8 cellular contexts compared by ENCODE assay signal in genomic region chr22:50326225-50326958, GRCh38. TPM values are rescaled to one million over a fixed set of nuclear protein-coding genes. Genes with fewer than 3 reads are reported as not detected.
A peak's percentile ranks its signal among the peaks of the same experiment; 100 is the strongest.
DNase-seq lines count a peak whose midpoint lies in the region; ATAC-seq and TF ChIP-seq lines count a peak whose summit lies in the region.

No MANE protein-coding gene starts in this region.

- peaks cover 12% of the 10 kb centered on the region for H3K36me3 Mint-ChIP-seq in effector memory CD8-positive, alpha-beta T cell (ENCODE audit: insufficient read depth)

- peaks cover 4% of the 10 kb centered on the region for H3K79me1 ChIP-seq in neuronal stem cell (ENCODE audit: low read depth, low read length)

- H2AFZ ChIP-seq in DND-41 (ENCODE audit: low read depth, low read length) (peak overlapping the region; percentile 62; the same call in 1 of the 2 replicates), neuronal stem cell (ENCODE audit: low read length) (peak overlapping the region; percentile 88)

- peak overlapping the region; percentile 82 to 85 for H3K4me3 Mint-ChIP-seq in effector memory CD8-positive, alpha-beta T cell

- H3K27ac ChIP-seq in DND-41 (ENCODE audit: low read length) (no peak overlapping the region), neuronal stem cell (replicated peaks; ENCODE audit: low read length) (no peak overlapping the region)

- H2BK120ac ChIP-seq in neuronal stem cell (ENCODE audit: low read depth, low read length): no peak overlapping the region

- H3K9me3 ChIP-seq in DND-41 (ENCODE audit: insufficient read depth, low read length, severe bottlenecking) (no peaks in the 10 kb centered on the region), neuronal stem cell (replicated peaks in 1 of 2; ENCODE audit: control insufficient read depth in 2 of 2, insufficient read depth in 1 of 2, low read depth in 1 of 2, low read length in 2 of 2) (no peaks in the 10 kb centered on the region)

- H3K4me3 ChIP-seq in DND-41 (ENCODE audit: low read depth in 1 of 2, low read length in 2 of 2) (peak overlapping the region in 1 of 2 experiments; percentile 55; a peak in 2 of 4 replicates), neuronal stem cell (ENCODE audit: low read length in 2 of 2) (peak overlapping the region; percentile 90 to 99)

- peak overlapping the region; percentile 59; the same call in 1 of the 2 replicates for H3K9ac ChIP-seq in DND-41 (ENCODE audit: low read depth, low read length)
- peak overlapping the region; percentile 93 for H3K9ac ChIP-seq in neuronal stem cell (ENCODE audit: low read depth, low read length, poor library complexity)

- DNase-seq in DND-41 (no peak), HuH-7.5 (ENCODE audit: low spot score) (peak; percentile 14), neuronal stem cell (ENCODE audit: low spot score) (no peak), NCI-H187 treated with DMSO at 0.1 percent for 48 hours (lab: John Stamatoyannopoulos, UW) (no peak), NCI-H2227 treated with DMSO at 0.1 percent for 48 hours (lab: John Stamatoyannopoulos, UW) (no peak), posterior vena cava (ENCODE audit: low spot score) (no peak), cerebellum (ENCODE audit: low spot score) (no peak)
- DNase-seq in effector memory CD8-positive, alpha-beta T cell: no peak

- no peak overlapping the region for H4K8ac ChIP-seq in neuronal stem cell (ENCODE audit: low read depth, low read length)

- H3K18ac ChIP-seq in neuronal stem cell (ENCODE audit: low read length): peak overlapping the region; percentile 86

- no peaks in the 10 kb centered on the region for H3K79me2 ChIP-seq in DND-41 (ENCODE audit: insufficient read depth, low read length)

- H3K4me2 ChIP-seq in DND-41 (ENCODE audit: insufficient read depth, low read length) (peak overlapping the region; percentile 77), neuronal stem cell (ENCODE audit: insufficient read depth, low read length, poor library complexity, severe bottlenecking) (peak overlapping the region; percentile 52)

- peaks cover 0 to 8% of the 10 kb centered on the region in 2 donors for H3K27me3 Mint-ChIP-seq in effector memory CD8-positive, alpha-beta T cell

- TF ChIP-seq CTCF in DND-41 (IDR thresholded peaks at IDR 0.05; ENCODE audit: borderline replicate concordance, extremely low read depth, low read length, poor library complexity, severe bottlenecking): no peak

- peak overlapping the region in 1 of 2 donors; percentile 85 for H3K27ac Mint-ChIP-seq in effector memory CD8-positive, alpha-beta T cell

- no peak overlapping the region for H3K14ac ChIP-seq in neuronal stem cell (ENCODE audit: low read length)

- H4K91ac ChIP-seq in neuronal stem cell (ENCODE audit: low read depth, low read length, poor library complexity): no peak overlapping the region

- H3K9me3 Mint-ChIP-seq in effector memory CD8-positive, alpha-beta T cell: no peaks in the 10 kb centered on the region

- H3K36me3 ChIP-seq in DND-41 (ENCODE audit: insufficient read depth, low read length) (no peaks in the 10 kb centered on the region), neuronal stem cell (replicated peaks in 1 of 2; ENCODE audit: control insufficient read depth in 2 of 2, insufficient read depth in 2 of 2, low read length in 2 of 2) (no peaks in the 10 kb centered on the region)

- no peaks in the 10 kb centered on the region for H4K20me1 ChIP-seq in DND-41 (ENCODE audit: insufficient read depth, low read length)

- H2BK12ac ChIP-seq in neuronal stem cell (ENCODE audit: low read length): no peak overlapping the region

- H3K4me1 ChIP-seq in DND-41 (ENCODE audit: insufficient read depth, low read length) (peaks cover 11% of the 10 kb centered on the region), neuronal stem cell (ENCODE audit: control insufficient read depth in 2 of 2, insufficient read depth in 1 of 2, low read depth in 1 of 2, low read length in 2 of 2) (peaks cover 10 to 14% of the 10 kb centered on the region in 2 donors)

- H3K27me3 ChIP-seq in DND-41 (ENCODE audit: insufficient read depth, low read length, poor library complexity) (no peaks in the 10 kb centered on the region), neuronal stem cell (ENCODE audit: control insufficient read depth in 3 of 3, insufficient read depth in 3 of 3, low read depth in 1 of 3, low read length in 3 of 3) (no peaks in the 10 kb centered on the region)

- peaks cover 9 to 10% of the 10 kb centered on the region in 2 donors for H3K4me1 Mint-ChIP-seq in effector memory CD8-positive, alpha-beta T cell (ENCODE audit: low read depth in 2 of 2)

- H2BK5ac ChIP-seq in neuronal stem cell (ENCODE audit: low read length): no peak overlapping the region

- H2AK5ac ChIP-seq in neuronal stem cell (ENCODE audit: low read depth, low read length): peak overlapping the region; percentile 9

- WGBS in neuronal stem cell (ENCODE audit: extremely low coverage in 2 of 2, insufficient read length in 2 of 2, insufficient replicate concordance in 1 of 2), 2 donors: no CpG with 5 or more reads among the region's 57 CpGs

- intact Hi-C loops in posterior vena cava (cut with DNase I): loop anchor here (5.0 kb wide), 1 partner anchor 49 kb away; no protein-coding TSS in a partner anchor

- peak overlapping the region; percentile 67 for H2BK15ac ChIP-seq in neuronal stem cell (ENCODE audit: low read length)

- H3K23ac ChIP-seq in neuronal stem cell (ENCODE audit: low read depth, low read length, poor library complexity): peak overlapping the region; percentile 69

- 0 out of 3 replicates have a peak, but pooled peaks have one; percentile 5 for ATAC-seq in DND-41 (ENCODE audit: insufficient read depth, low read depth)
- ATAC-seq in effector memory CD8-positive, alpha-beta T cell (replicated peaks): no peak

- H3K4ac ChIP-seq in neuronal stem cell (ENCODE audit: low read length): no peak overlapping the region

RNA-seq across cellular contexts. Expression of gene DENND6B, which starts 0.4 kb away (rescaled TPM):
- polyA plus RNA-seq in neuronal stem cell (2013, experiment 1 of 2): 12.7 TPM
- 11.7 TPM for polyA plus RNA-seq in neuronal stem cell (2013, experiment 2 of 2)
- total RNA-seq in posterior vena cava: 1 to 10 TPM; 2.1 to 2.5 TPM
- total RNA-seq in cerebellum: 19.6 TPM

RNA-seq across cellular contexts. Expression of gene PPP6R2, which starts 16.7 kb away (rescaled TPM):
- 26.8 TPM for polyA plus RNA-seq in neuronal stem cell (2013, experiment 1 of 2)
- polyA plus RNA-seq in neuronal stem cell (2013, experiment 2 of 2): 24.9 TPM
- total RNA-seq in posterior vena cava: 10 to 100 TPM; 35.3 to 36.0 TPM
- total RNA-seq in cerebellum: 49.8 TPM

RNA-seq across cellular contexts. Expression of gene PLXNB2, which starts 18.9 kb away (rescaled TPM):
- polyA plus RNA-seq in neuronal stem cell (2013, experiment 1 of 2): 71.0 TPM
- 69.8 TPM for polyA plus RNA-seq in neuronal stem cell (2013, experiment 2 of 2)
- total RNA-seq in posterior vena cava (100 to 1,000 TPM; 108 to 125 TPM), cerebellum (102 TPM)

RNA-seq across cellular contexts. Expression of gene MAPK11, which starts 56.2 kb away (rescaled TPM):
- polyA plus RNA-seq in neuronal stem cell (2013, experiment 1 of 2): 4.0 TPM
- 3.6 TPM for polyA plus RNA-seq in neuronal stem cell (2013, experiment 2 of 2)
- total RNA-seq in posterior vena cava: 10 to 100 TPM; 11.5 to 11.6 TPM
- total RNA-seq in cerebellum: 8.4 TPM
